In the genomic region with DNA sequence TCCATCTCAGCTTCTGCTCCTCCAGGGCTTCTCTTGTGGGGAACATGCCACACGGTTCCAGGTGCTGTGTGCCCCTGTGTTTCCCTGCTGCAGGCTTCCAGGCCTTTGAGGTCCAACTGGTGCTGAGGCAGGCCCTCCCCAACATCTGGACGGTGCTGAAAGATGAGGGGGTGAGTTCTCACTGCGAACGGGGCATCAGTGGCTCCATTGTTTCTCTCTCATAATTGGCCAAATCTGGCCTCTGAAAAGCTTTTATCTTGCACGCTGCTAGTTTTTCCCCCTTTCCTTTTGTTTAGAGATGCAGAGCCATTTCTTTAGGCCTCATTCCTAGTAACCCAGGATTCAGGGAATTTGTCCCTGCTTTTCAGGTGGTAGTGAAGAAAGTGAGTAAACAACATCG, we compare ENCODE assay signal across 27 cellular contexts. TPM values are rescaled to one million over a fixed set of nuclear protein-coding genes. Genes with fewer than 3 reads are reported as not detected.
"Had no signal": no experiment of that assay in that cellular context is flagged by ENCODE, and none has a peak within 500 bp of the region (broad histone marks: within the 10 kb centered on the region; RNA-seq: fewer than 3 reads in every experiment).

No MANE protein-coding gene starts in this region.

- ATAC-seq: activated CD4-positive, alpha-beta T cell treated with anti-CD3 and anti-CD28 coated beads for 36 hours; activated T-cell treated with anti-CD3 and anti-CD28 coated beads, Interleukin-2, amount 50 U/mL, for 4 hours; heart right ventricle; upper lobe of right lung had no signal

- H3K27ac Mint-ChIP-seq: activated B cell treated with CpG ODN at 0.5 μM for 24 hours; activated CD4-positive, alpha-beta T cell treated with anti-CD3 and anti-CD28 coated beads for 36 hours; activated naive CD8-positive, alpha-beta T cell treated with anti-CD3 and anti-CD28 coated beads for 36 hours; activated T-helper 2 cell treated with anti-CD3 and anti-CD28 coated beads, Interferon-gamma antibody, Interleukin-2, Interleukin-4, amounts not matched to agents 10 μg/mL and 5 μg/mL and 100 μg/mL, durations not matched to agents 14 hours and 24 hours and 36 hours; nephron; T-helper 1 cell treated with Interleukin-12 subunit alpha and Interleukin-12 subunit beta and Interleukin-4 antibody, amounts not matched to agents 30 μg/mL and 1 μg/mL, for 36 hours had no signal

- H3K4me3 Mint-ChIP-seq: activated B cell treated with CpG ODN at 0.5 μM for 24 hours; activated CD4-positive, alpha-beta T cell treated with anti-CD3 and anti-CD28 coated beads for 36 hours; activated naive CD8-positive, alpha-beta T cell treated with anti-CD3 and anti-CD28 coated beads for 36 hours; activated T-cell treated with anti-CD3 and anti-CD28 coated beads, Interleukin-2, amount 50 U/mL, for 4 hours; immature natural killer cell; nephron; T-helper 1 cell treated with Interleukin-12 subunit alpha and Interleukin-12 subunit beta and Interleukin-4 antibody, amounts not matched to agents 30 μg/mL and 1 μg/mL, for 36 hours had no signal

- H3K4me2 ChIP-seq: smooth muscle cell had no signal

- H3K27ac ChIP-seq: epithelial cell of prostate, heart right ventricle, left ventricle myocardium inferior, sigmoid colon, upper lobe of right lung had no signal

- H3K4me1 ChIP-seq: left ventricle myocardium inferior, sigmoid colon, upper lobe of right lung had no signal

- H3K4me1 Mint-ChIP-seq: activated B cell treated with CpG ODN at 0.5 μM for 24 hours; activated CD4-positive, alpha-beta T cell treated with anti-CD3 and anti-CD28 coated beads for 36 hours; immature natural killer cell; nephron had no signal

- H3K4me3 ChIP-seq: heart right ventricle, left ventricle myocardium inferior, sigmoid colon, smooth muscle cell, upper lobe of right lung had no signal

- H3K36me3 ChIP-seq: heart right ventricle, left ventricle myocardium inferior, upper lobe of right lung had no signal

- H3K9me3 Mint-ChIP-seq: activated B cell treated with CpG ODN at 0.5 μM for 24 hours; activated naive CD8-positive, alpha-beta T cell treated with anti-CD3 and anti-CD28 coated beads for 36 hours; activated T-cell treated with anti-CD3 and anti-CD28 coated beads, Interleukin-2, amount 50 U/mL, for 4 hours; activated T-helper 2 cell treated with anti-CD3 and anti-CD28 coated beads, Interferon-gamma antibody, Interleukin-2, Interleukin-4, amounts not matched to agents 10 μg/mL and 5 μg/mL and 100 μg/mL, durations not matched to agents 14 hours and 24 hours and 36 hours; immature natural killer cell; nephron; T-helper 1 cell treated with Interleukin-12 subunit alpha and Interleukin-12 subunit beta and Interleukin-4 antibody, amounts not matched to agents 30 μg/mL and 1 μg/mL, for 36 hours had no signal

- H3K9me3 ChIP-seq: heart right ventricle, left ventricle myocardium inferior, sigmoid colon, upper lobe of right lung had no signal

- DNase-seq: activated B cell treated with CpG ODN at 0.5 μM for 24 hours; activated CD4-positive, alpha-beta T cell treated with anti-CD3 and anti-CD28 coated beads for 36 hours; activated CD4-positive, alpha-beta T cell treated with anti-CD3 and anti-CD28 coated beads, Interleukin-2, amount 50 U/mL, for 4 hours; activated CD8-positive, alpha-beta memory T cell treated with anti-CD3 and anti-CD28 coated beads, Interleukin-2, amount 50 U/mL, for 48 hours; activated naive CD4-positive, alpha-beta T cell treated with Interleukin-2 at 50 U/mL for 16 hours; activated naive CD8-positive, alpha-beta T cell treated with anti-CD3 and anti-CD28 coated beads for 36 hours; activated T-cell treated with anti-CD3 and anti-CD28 coated beads, Interleukin-2, amount 50 U/mL, for 4 hours; central memory CD4-positive, alpha-beta T cell; heart right ventricle; immature natural killer cell; left ventricle myocardium inferior; midbrain; occipital lobe; retina; sigmoid colon; stimulated activated CD4-positive, alpha-beta T cell treated with anti-CD3 and anti-CD28 coated beads, Interleukin-2, amount 100 ng/mL, for 48 hours; stimulated activated naive CD4-positive, alpha-beta T cell; T1000; upper lobe of right lung had no signal

- H3K27me3 Mint-ChIP-seq: activated B cell treated with CpG ODN at 0.5 μM for 24 hours; activated CD4-positive, alpha-beta T cell treated with anti-CD3 and anti-CD28 coated beads for 36 hours; activated naive CD8-positive, alpha-beta T cell treated with anti-CD3 and anti-CD28 coated beads for 36 hours had no signal

- H3K27me3 ChIP-seq: heart right ventricle, sigmoid colon, upper lobe of right lung had no signal

RNA-seq across cellular contexts. Expression of a gene that starts 8.6 kb away (rescaled TPM):
- total RNA-seq: fibroblast of villous mesenchyme, lung microvascular endothelial cell, myocyte, occipital lobe, smooth muscle cell had no signal
- polyA plus RNA-seq: smooth muscle cell had no signal
